ENCODE assay signal across 7 cellular contexts in genomic region chr21:45814151-45814940, GRCh38.
DNase-seq lines count a peak whose midpoint lies in the region; FAIRE-seq and TF ChIP-seq lines count a peak whose summit lies in the region.
"Not testable (repeated sequence)": the region's sequence is repeated elsewhere in the genome, so short reads cannot be mapped to it uniquely, and the experiment has no call there.

No MANE protein-coding gene starts in this region.

- not testable (repeated sequence) for H3K9me3 ChIP-seq in HEK293 (ENCODE audit: control insufficient read depth, insufficient read depth, low read depth, low read length); H1 (ENCODE audit: insufficient read depth in 2 of 2, low read depth in 1 of 2, low read length in 1 of 2); neutrophil

- DNase-seq in activated CD4-positive, alpha-beta T cell treated with anti-CD3 and anti-CD28 coated beads for 48 hours, result peak; percentile 52
- DNase-seq in activated CD8-positive, alpha-beta memory T cell treated with anti-CD3 and anti-CD28 coated beads, Interleukin-2, amount 50 U/mL, for 48 hours, result peak; percentile 61
- DNase-seq in activated effector memory CD4-positive, alpha-beta T cell treated with anti-CD3 and anti-CD28 coated beads, Interleukin-2, amount 50 U/mL, for 16 hours, result peak; percentile 57
- DNase-seq in H1 (ENCODE audit: low read depth in 1 of 2, low spot score in 2 of 2), result not testable (repeated sequence)
- DNase-seq in stimulated activated CD4-positive, alpha-beta T cell treated with anti-CD3 and anti-CD28 coated beads, Interleukin-4, amount 100 ng/mL, for 24 hours, result peak; percentile 26

- not testable (repeated sequence) for TF ChIP-seq POLR2A in H1 (IDR thresholded peaks at IDR 0.05; ENCODE audit: control extremely low read depth in 1 of 2, low read depth in 2 of 2, low read length in 2 of 2)

- not testable (repeated sequence) for H3K23me2 ChIP-seq in H1 (ENCODE audit: low read depth, low read length)

- POLR2A ChIA-PET in HEK293 (lab: Yijun Ruan, JAX); H1 (lab: Charles Lee; ENCODE audit: partially characterized antibody): not testable (repeated sequence)

- not testable (repeated sequence) for H2BK15ac ChIP-seq in H1 (ENCODE audit: low read length)

- not testable (repeated sequence) for H3K4me3 ChIP-seq in HEK293 (ENCODE audit: low read depth, low read length); H1 (ENCODE audit: extremely low read depth in 1 of 4, insufficient read depth in 2 of 4, low read depth in 3 of 4, low read length in 4 of 4); neutrophil (ENCODE audit: low read depth in 1 of 2, low read length in 1 of 2)

- TF ChIP-seq RAD21 in H1 (IDR thresholded peaks at IDR 0.05 in 1 of 2, conservative IDR thresholded peaks at IDR 0.05 in 1 of 2; ENCODE audit: low read depth in 2 of 2, low read length in 2 of 2), result not testable (repeated sequence)

- H2BK12ac ChIP-seq in H1 (ENCODE audit: low read depth, low read length), result not testable (repeated sequence)

- H4K5ac ChIP-seq in H1 (ENCODE audit: insufficient read length, low read depth, low read length), result not testable (repeated sequence)

- H3K27me3 ChIP-seq in H1 (replicated peaks in 1 of 4; ENCODE audit: control insufficient read depth in 3 of 4, extremely low read depth in 1 of 4, insufficient read depth in 3 of 4, low read length in 3 of 4); neutrophil: not testable (repeated sequence)

- H3K9ac ChIP-seq in H1 (replicated peaks in 1 of 4; ENCODE audit: extremely low read depth in 1 of 4, low read depth in 3 of 4, low read length in 3 of 4), result not testable (repeated sequence)

- not testable (repeated sequence) for FAIRE-seq in H1 (lab: Jason Lieb, UNC)

- H3K4me2 ChIP-seq in H1 (ENCODE audit: insufficient read depth in 1 of 2, low read depth in 2 of 2, low read length in 2 of 2), result not testable (repeated sequence)

- H3K14ac ChIP-seq in H1 (ENCODE audit: insufficient read length), result not testable (repeated sequence)

- CTCF ChIA-PET in HEK293 (lab: Yijun Ruan, JAX), result interaction anchor here (0.6 to 1.0 kb wide), 3 partner anchors 203 to 258 kb away, joined by 3 to 4 read pairs (median 3); no protein-coding TSS in a partner anchor
- CTCF ChIA-PET in H1 (lab: Charles Lee; ENCODE audit: partially characterized antibody), result interaction anchor here (0.6 kb wide), 1 partner anchor 141 kb away, joined by 3 read pairs; no protein-coding TSS in a partner anchor

- H2AFZ ChIP-seq in H1 (ENCODE audit: low read length), result not testable (repeated sequence)

- not testable (repeated sequence) for H4K8ac ChIP-seq in H1 (ENCODE audit: extremely low read depth, insufficient read depth, low read length)

- H2AK5ac ChIP-seq in H1 (ENCODE audit: low read depth, low read length), result not testable (repeated sequence)

- H4K20me1 ChIP-seq in H1 (replicated peaks in 1 of 2; ENCODE audit: control insufficient read depth in 1 of 2, insufficient read depth in 2 of 2, low read length in 2 of 2), result not testable (repeated sequence)

- not testable (repeated sequence) for H3K18ac ChIP-seq in H1 (ENCODE audit: extremely low read depth, low read length)

- H3K56ac ChIP-seq in H1 (replicated peaks; ENCODE audit: insufficient read length, low read depth, low read length), result peak overlapping the region; percentile 12

- not testable (repeated sequence) for H3K79me1 ChIP-seq in H1 (ENCODE audit: low read depth, low read length)

- H3K23ac ChIP-seq in H1 (ENCODE audit: insufficient read length), result not testable (repeated sequence)

- not testable (repeated sequence) for H3K4ac ChIP-seq in H1 (replicated peaks; ENCODE audit: insufficient read length, low read depth, low read length)

- not testable (repeated sequence) for TF ChIP-seq CTCF in HEK293 (tag by site-specific recombination; IDR thresholded peaks at IDR 0.05); H1 (IDR thresholded peaks at IDR 0.05; ENCODE audit: control extremely low read depth in 1 of 3, insufficient read depth in 1 of 3, low read depth in 1 of 3, low read length in 3 of 3); neutrophil (IDR thresholded peaks at IDR 0.05)

- not testable (repeated sequence) for H2BK120ac ChIP-seq in H1 (replicated peaks; ENCODE audit: low read depth, low read length)

- not testable (repeated sequence) for H3K36me3 ChIP-seq in HEK293 (ENCODE audit: control insufficient read depth in 2 of 2, insufficient read depth in 1 of 2, low read length in 2 of 2); H1 (ENCODE audit: control insufficient read depth in 2 of 4, insufficient read depth in 4 of 4, low read length in 3 of 4); neutrophil

- TF ChIP-seq EP300 in H1 (IDR thresholded peaks at IDR 0.05; ENCODE audit: borderline replicate concordance in 1 of 2, low read depth in 2 of 2, low read length in 2 of 2), result not testable (repeated sequence)

- H2BK5ac ChIP-seq in H1 (ENCODE audit: low read depth, low read length), result not testable (repeated sequence)

- H4K91ac ChIP-seq in H1 (replicated peaks; ENCODE audit: insufficient read length, low read length), result not testable (repeated sequence)

- H3K79me2 ChIP-seq in H1 (ENCODE audit: control insufficient read depth in 1 of 2, insufficient read depth in 2 of 2, low read length in 2 of 2), result not testable (repeated sequence)

- WGBS in H1 (ENCODE audit: extremely low coverage in 1 of 2, insufficient coverage in 1 of 2, insufficient read length in 1 of 2, insufficient replicate concordance in 2 of 2, low coverage in 1 of 2, low lambda C conversion rate in 2 of 2, missing lambda C conversion rate in 1 of 2), 2 experiments, result 80% methylated on average over 1 of the region's 1 CpG; no CpG with 5 or more reads in 1 of the 2 experiments

- not testable (repeated sequence) for H3K4me1 ChIP-seq in HEK293 (ENCODE audit: control insufficient read depth, insufficient read depth, low read length); H1 (replicated peaks in 1 of 4; ENCODE audit: control insufficient read depth in 3 of 4, insufficient read depth in 4 of 4, low read length in 3 of 4)
- peaks cover 45 to 47% of the 10 kb centered on the region in 2 experiments for H3K4me1 ChIP-seq in neutrophil (ENCODE audit: control insufficient read depth in 1 of 2, insufficient read depth in 1 of 2, low read depth in 1 of 2, low read length in 1 of 2)

- H3K27ac ChIP-seq in HEK293 (ENCODE audit: extremely low read depth, low read depth, low read length); H1 (ENCODE audit: low read depth, low read length): not testable (repeated sequence)
- H3K27ac ChIP-seq in neutrophil, result peak overlapping the region; percentile 56

- H2BK20ac ChIP-seq in H1 (ENCODE audit: low read length), result not testable (repeated sequence)

TF ChIP-seq in HEK293, 187 proteins besides CTCF, POLR2A, EP300 and RAD21:
- TF ChIP-seq EGR2 (tag by site-specific recombination; IDR thresholded peaks at IDR 0.05; ENCODE audit: low read depth) (peak; percentile 84), RBAK (tag by site-specific recombination; IDR thresholded peaks at IDR 0.05) (peak; percentile 45; the same call in 1 of the 2 replicates), ZNF26 (tag by site-specific recombination; IDR thresholded peaks at IDR 0.05) (0 out of 2 replicates have a peak, but pooled peaks have one; percentile 33), SALL2 (tag by site-specific recombination; IDR thresholded peaks at IDR 0.05; ENCODE audit: borderline replicate concordance) (0 out of 2 replicates have a peak, but pooled peaks have one; percentile 35), ZNF169 (tag by site-specific recombination; IDR thresholded peaks at IDR 0.05) (peak; percentile 84), GLI4 (tag by site-specific recombination; IDR thresholded peaks at IDR 0.05) (0 out of 2 replicates have a peak, but pooled peaks have one; percentile 18), ZFHX2 (tag by site-specific recombination; conservative IDR thresholded peaks at IDR 0.05) (peak; percentile 31)

TF ChIP-seq in H1, 55 proteins besides CTCF, POLR2A, EP300 and RAD21:
- peak; percentile 94 for TF ChIP-seq ASH2L (IDR thresholded peaks at IDR 0.05; ENCODE audit: low read length)
